Comparison of ENCODE assay signal across 8 cellular contexts in the genomic region with DNA sequence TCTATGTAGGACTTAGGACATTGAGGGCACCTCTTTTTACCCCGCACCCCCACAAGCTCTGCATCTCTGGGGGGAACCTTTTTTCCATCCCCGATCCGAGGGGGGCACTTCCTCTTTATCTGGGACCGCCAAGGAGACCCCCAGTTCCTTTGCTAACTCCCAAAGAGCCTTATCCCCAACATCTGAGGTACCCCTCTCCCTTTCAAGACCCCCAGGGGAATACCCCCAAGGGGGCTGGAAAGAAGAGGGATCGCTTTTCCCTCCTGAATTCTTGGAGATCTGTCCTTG. TPM values are rescaled to one million over a fixed set of nuclear protein-coding genes. Genes with fewer than 3 reads are reported as not detected.
A peak's percentile ranks its signal among the peaks of the same experiment; 100 is the strongest.
DNase-seq lines count a peak whose midpoint lies in the region; ATAC-seq and TF ChIP-seq lines count a peak whose summit lies in the region.

No MANE protein-coding gene starts in this region.

- H3K27ac Mint-ChIP-seq in nephron progenitor cell, result no peak overlapping the region

- peaks cover 46% of the 10 kb centered on the region for H3K4me1 ChIP-seq in DND-41 (ENCODE audit: insufficient read depth, low read length)
- peaks cover 71% of the 10 kb centered on the region for H3K4me1 ChIP-seq in Karpas-422 (ENCODE audit: low read length)
- H3K4me1 ChIP-seq in mammary epithelial cell (ENCODE audit: insufficient read depth, low read length), result peaks cover 19% of the 10 kb centered on the region

- H3K4me3 Mint-ChIP-seq in nephron progenitor cell, result peak overlapping the region; percentile 69

- H3K36me3 Mint-ChIP-seq in nephron progenitor cell (ENCODE audit: low read depth), result no peaks in the 10 kb centered on the region

- H3K9me2 ChIP-seq in Karpas-422 (replicated peaks; ENCODE audit: insufficient read depth, low read length), result no peaks in the 10 kb centered on the region

- CTCF ChIA-PET in mammary epithelial cell (lab: Charles Lee; ENCODE audit: low non-redundant PET), result no interaction called here

- H3K4me2 ChIP-seq in DND-41 (ENCODE audit: insufficient read depth, low read length) (peak overlapping the region; percentile 99), Karpas-422 (ENCODE audit: low read depth, low read length, poor library complexity, severe bottlenecking) (peak overlapping the region; percentile 78), mammary epithelial cell (ENCODE audit: insufficient read depth, low read depth, low read length) (peak overlapping the region; percentile 74)

- peaks cover 11% of the 10 kb centered on the region for H3K36me3 ChIP-seq in DND-41 (ENCODE audit: insufficient read depth, low read length)
- no peaks in the 10 kb centered on the region for H3K36me3 ChIP-seq in Karpas-422 (ENCODE audit: insufficient read depth, low read length)
- H3K36me3 ChIP-seq in mammary epithelial cell (ENCODE audit: insufficient read depth, low read length), result peaks cover 15% of the 10 kb centered on the region

- no peak overlapping the region for H2AFZ ChIP-seq in DND-41 (ENCODE audit: low read depth, low read length)
- no peak overlapping the region for H2AFZ ChIP-seq in Karpas-422 (ENCODE audit: low read length)
- H2AFZ ChIP-seq in mammary epithelial cell (ENCODE audit: low read depth, low read length), result no peak overlapping the region

- H3K9ac ChIP-seq in DND-41 (ENCODE audit: low read depth, low read length) (peak overlapping the region; percentile 82), Karpas-422 (ENCODE audit: low read length) (peak overlapping the region; percentile 78), mammary epithelial cell (ENCODE audit: insufficient read depth, low read length) (peak overlapping the region; percentile 82)

- TF ChIP-seq CTCF in DND-41 (IDR thresholded peaks at IDR 0.05; ENCODE audit: borderline replicate concordance, extremely low read depth, low read length, poor library complexity, severe bottlenecking) (no peak), mammary epithelial cell (conservative IDR thresholded peaks at IDR 0.05 in 1 of 2, IDR thresholded peaks at IDR 0.05 in 1 of 2; ENCODE audit: extremely low read depth in 1 of 2, insufficient read depth in 1 of 2, low read depth in 1 of 2, low read length in 2 of 2) (no peak), nephron progenitor cell (IDR thresholded peaks at IDR 0.05) (no peak)

- peaks cover 94% of the 10 kb centered on the region for H3K27me3 Mint-ChIP-seq in nephron progenitor cell (ENCODE audit: low read depth, poor library complexity)

- H3K4me3 ChIP-seq in DND-41 (ENCODE audit: low read depth in 1 of 2, low read length in 2 of 2) (peak overlapping the region; percentile 44 to 66), Karpas-422 (ENCODE audit: low read length) (peak overlapping the region; percentile 73; the same call in 1 of the 2 replicates), mammary epithelial cell (replicated peaks in 1 of 3; ENCODE audit: insufficient read depth in 1 of 3, low read depth in 2 of 3, low read length in 3 of 3) (peak overlapping the region; percentile 63 to 88 (median 77))

- ATAC-seq in DND-41 (ENCODE audit: insufficient read depth, low read depth), result no peak
- no peak for ATAC-seq in GM18498 (IDR thresholded peaks at IDR 0.05; ENCODE audit: unreplicated experiment)

- no peaks in the 10 kb centered on the region for H3K9me3 ChIP-seq in DND-41 (ENCODE audit: insufficient read depth, low read length, severe bottlenecking)
- H3K9me3 ChIP-seq in Karpas-422 (ENCODE audit: low read length), result no peaks in the 10 kb centered on the region
- H3K9me3 ChIP-seq in mammary epithelial cell (replicated peaks; ENCODE audit: insufficient read depth, low read length), result no peaks in the 10 kb centered on the region

- dilution Hi-C loops in mammary epithelial cell (cut with HindIII; ENCODE audit: low sequenced_read_pairs), result no loop called here

- in situ Hi-C loops in mammary epithelial cell (cut with MboI; ENCODE audit: low sequenced_read_pairs in 2 of 2), result loop anchor here in 1 of 2 donors (5.0 kb wide), 1 partner anchor 100 kb away; no protein-coding TSS in a partner anchor

- WGBS in mammary epithelial cell (ENCODE audit: low coverage, missing lambda C conversion rate), result 65% methylated on average over 5 of the region's 5 CpGs

- peaks cover 25% of the 10 kb centered on the region for H3K9me3 Mint-ChIP-seq in nephron progenitor cell

- DNase-seq in DND-41, result no peak
- no peak for DNase-seq in Karpas-422
- no peak for DNase-seq in mammary epithelial cell
- DNase-seq in nephron progenitor cell, result no peak
- DNase-seq in NCI-H2196 treated with DMSO at 0.1 percent for 48 hours (lab: John Stamatoyannopoulos, UW; ENCODE audit: unreplicated experiment), result no peak
- DNase-seq in GDM1 (lab: John Stamatoyannopoulos, UW), result no peak
- DNase-seq in NCI-H1092 treated with DMSO at 0.1 percent for 48 hours (lab: John Stamatoyannopoulos, UW), result no peak

- BruUV-seq in mammary epithelial cell (replicated peaks; lab: Mats Ljungman, UMichigan), result no TSS peak

- H3K27me3 ChIP-seq in DND-41 (ENCODE audit: insufficient read depth, low read length, poor library complexity), result no peaks in the 10 kb centered on the region
- H3K27me3 ChIP-seq in Karpas-422 (ENCODE audit: low read length), result no peaks in the 10 kb centered on the region
- no peaks in the 10 kb centered on the region for H3K27me3 ChIP-seq in mammary epithelial cell (ENCODE audit: insufficient read depth, low read length)

- intact Hi-C loops in mammary epithelial cell (cut with micrococcal nuclease), result loop anchor here (5.0 kb wide), 2 partner anchors 205 to 330 kb away; partner anchors contain the start of genes GPR108 and TRIP10

- H4K20me1 ChIP-seq in DND-41 (ENCODE audit: insufficient read depth, low read length) (no peaks in the 10 kb centered on the region), Karpas-422 (ENCODE audit: insufficient read depth, low read depth, low read length) (no peaks in the 10 kb centered on the region), mammary epithelial cell (ENCODE audit: insufficient read depth, low read length) (no peaks in the 10 kb centered on the region)

- H3K79me2 ChIP-seq in DND-41 (ENCODE audit: insufficient read depth, low read length) (peaks cover 19% of the 10 kb centered on the region), Karpas-422 (ENCODE audit: low read length) (no peaks in the 10 kb centered on the region), mammary epithelial cell (ENCODE audit: insufficient read depth, low read length) (peaks cover 59% of the 10 kb centered on the region)

- H3K4me1 Mint-ChIP-seq in nephron progenitor cell, result peaks cover 43% of the 10 kb centered on the region

- peak overlapping the region; percentile 33; the same call in 1 of the 2 replicates for H3K27ac ChIP-seq in DND-41 (ENCODE audit: low read length)
- H3K27ac ChIP-seq in Karpas-422 (ENCODE audit: low read length), result no peak overlapping the region
- peak overlapping the region; percentile 90 for H3K27ac ChIP-seq in mammary epithelial cell (ENCODE audit: insufficient read depth, low read depth, low read length)

RNA-seq across cellular contexts. Expression of gene TNFSF9, which starts 1.1 kb away (rescaled TPM):
- total RNA-seq in Karpas-422 (2014; rRNA removed; shearing (Covaris generic); ENCODE audit: low replicate concordance), result 10.3 and 14.5 TPM in 2 replicates
- total RNA-seq in mammary epithelial cell, result 10 to 100 TPM in 1 of 2 donors, 1 to 10 TPM in 1; 9.5 to 15.2 TPM
- polyA plus RNA-seq in mammary epithelial cell, result 20.5 TPM
- polyA minus RNA-seq in mammary epithelial cell, result 23.8 TPM

RNA-seq across cellular contexts. Expression of gene TUBB4A, which starts 29.8 kb away (rescaled TPM):
- total RNA-seq in Karpas-422 (2014; rRNA removed; shearing (Covaris generic); ENCODE audit: low replicate concordance), result 0.45 and 0.83 TPM in 2 replicates
- total RNA-seq in mammary epithelial cell, result not detected
- 0.09 TPM for polyA plus RNA-seq in mammary epithelial cell
- polyA minus RNA-seq in mammary epithelial cell, result not detected

RNA-seq across cellular contexts. Expression of gene DENND1C, which starts 50.3 kb away (rescaled TPM):
- 19.2 and 32.0 TPM in 2 replicates for total RNA-seq in Karpas-422 (2014; rRNA removed; shearing (Covaris generic); ENCODE audit: low replicate concordance)
- total RNA-seq in mammary epithelial cell, result under 1 TPM in 1 of 2 donors, not detected in 1; 0.33 TPM
- 0.26 TPM for polyA plus RNA-seq in mammary epithelial cell
- polyA minus RNA-seq in mammary epithelial cell, result not detected

RNA-seq across cellular contexts. Expression of gene CD70, which starts 59.0 kb away (rescaled TPM):
- total RNA-seq in Karpas-422 (2014; rRNA removed; shearing (Covaris generic); ENCODE audit: low replicate concordance), result 10.4 and 12.6 TPM in 2 replicates
- 1 to 10 TPM in 1 of 2 donors, not detected in 1; 4.4 TPM for total RNA-seq in mammary epithelial cell
- polyA plus RNA-seq in mammary epithelial cell, result 28.9 TPM
- polyA minus RNA-seq in mammary epithelial cell, result 15.4 TPM

Comparison
In these comparisons a context has a peak if more than half of its experiments do, and no peak if none do; other contexts are left out.
1. RNA of gene DENND1C, which starts 50.3 kb away (total RNA-seq): 19.2 to 32.0 TPM in Karpas-422; 0.33 TPM in mammary epithelial cell; every median in the first group is over 10 times any median in the second.
2. Peak in every context shown above with its lines, with median percentiles within 50 percentile points of each other: H3K4me2 ChIP-seq, H3K4me3 ChIP-seq and H3K9ac ChIP-seq.